Comparison of ENCODE assay signal across 9 cellular contexts in genomic region chr13:39417643-39418042, GRCh38.
A peak's percentile ranks its signal among the peaks of the same experiment; 100 is the strongest.
DNase-seq lines count a peak whose midpoint lies in the region; ATAC-seq and TF ChIP-seq lines count a peak whose summit lies in the region.
"Had no signal": no experiment of that assay in that cellular context is flagged by ENCODE, and none has a peak within 500 bp of the region (broad histone marks: within the 10 kb centered on the region; RNA-seq: fewer than 3 reads in every experiment).

No MANE protein-coding gene starts in this region.

- H3K27ac ChIP-seq in HUES6 (ENCODE audit: low read depth, low read length) (no peak overlapping the region; the same call in 1 of the 2 replicates), cingulate gyrus (ENCODE audit: low read depth, low read length) (peak overlapping the region; percentile 26), thoracic aorta (peak overlapping the region; percentile 4 to 44), right lobe of liver (no peak overlapping the region)

- H3K4me1 ChIP-seq in HUES6 (ENCODE audit: control insufficient read depth, insufficient read depth, low read length) (peaks cover 32% of the 10 kb centered on the region), thoracic aorta (ENCODE audit: control insufficient read depth in 1 of 2, low read depth in 2 of 2) (peaks cover 27 to 51% of the 10 kb centered on the region in 2 donors), right lobe of liver (no peaks in the 10 kb centered on the region)

- ATAC-seq in thoracic aorta (ENCODE audit: insufficient number of reproducible peaks, low FRiP score, low read depth), result no peak
- no peak for ATAC-seq in right lobe of liver
- ATAC-seq in GM18505 (IDR thresholded peaks at IDR 0.05; ENCODE audit: unreplicated experiment), result no peak

- no peak for TF ChIP-seq CTCF in thoracic aorta (IDR thresholded peaks at IDR 0.05)
- no peak for TF ChIP-seq CTCF in right lobe of liver (IDR thresholded peaks at IDR 0.05)

- H3K36me3 ChIP-seq in HUES6 (ENCODE audit: control insufficient read depth, insufficient read depth, low read length) (no peaks in the 10 kb centered on the region), thoracic aorta (no peaks in the 10 kb centered on the region), right lobe of liver (no peaks in the 10 kb centered on the region)

- WGBS in right lobe of liver (ENCODE audit: insufficient coverage, low coverage, low lambda C conversion rate, missing lambda C conversion rate), result 34% methylated on average over 5 of the region's 5 CpGs

- H3K9ac ChIP-seq in HUES6 (ENCODE audit: low read length), result no peak overlapping the region

- TF ChIP-seq POLR2A in right lobe of liver (IDR thresholded peaks at IDR 0.05), result no peak
- no peak for TF ChIP-seq POLR2A in GM18505 (IDR thresholded peaks at IDR 0.05; ENCODE audit: borderline replicate concordance, extremely low read depth, insufficient read depth, insufficient read length)

- H3K27me3 ChIP-seq in HUES6 (ENCODE audit: control insufficient read depth, insufficient read depth, low read length) (no peaks in the 10 kb centered on the region), thoracic aorta (replicated peaks; ENCODE audit: insufficient read depth) (no peaks in the 10 kb centered on the region), right lobe of liver (no peaks in the 10 kb centered on the region)

- peak; percentile 79 for DNase-seq in iris pigment epithelial cell (ENCODE audit: low read depth)
- DNase-seq in thoracic aorta (ENCODE audit: low spot score), result no peak
- no peak for DNase-seq in OCI-M2 (lab: John Stamatoyannopoulos, UW; ENCODE audit: unreplicated experiment)
- DNase-seq in NCI-H1694 treated with DMSO at 0.1 percent for 48 hours (lab: John Stamatoyannopoulos, UW), result no peak
- DNase-seq in right lobe of liver, result no peak
- DNase-seq: activated B cell treated with CpG ODN at 0.5 μM for 24 hours had no signal

- intact Hi-C loops in right lobe of liver (cut with DNase I), result no loop called here

- no peaks in the 10 kb centered on the region for H3K9me3 ChIP-seq in HUES6 (ENCODE audit: control insufficient read depth, insufficient read depth, low read depth, low read length)
- H3K9me3 ChIP-seq in thoracic aorta, result no peaks in the 10 kb centered on the region
- H3K9me3 ChIP-seq in right lobe of liver, result no peaks in the 10 kb centered on the region

- peak overlapping the region; percentile 31; the same call in 1 of the 2 replicates for H3K4me3 ChIP-seq in HUES6 (ENCODE audit: low read depth, low read length)
- H3K4me3 ChIP-seq in thoracic aorta, result peak overlapping the region; percentile 66
- no peak overlapping the region for H3K4me3 ChIP-seq in right lobe of liver

Comparison
In these comparisons a context has a peak if more than half of its experiments do, and no peak if none do; other contexts are left out.
1. H3K27ac ChIP-seq: peak in cingulate gyrus (single experiment) and thoracic aorta (2 of 2); none in HUES6 (single experiment) and right lobe of liver (0 of 3).
2. H3K4me3 ChIP-seq: peak in HUES6 (single experiment) and thoracic aorta (single experiment); none in right lobe of liver (0 of 3).